Comparison of ENCODE assay signal across 1 cellular context in the genomic region with DNA sequence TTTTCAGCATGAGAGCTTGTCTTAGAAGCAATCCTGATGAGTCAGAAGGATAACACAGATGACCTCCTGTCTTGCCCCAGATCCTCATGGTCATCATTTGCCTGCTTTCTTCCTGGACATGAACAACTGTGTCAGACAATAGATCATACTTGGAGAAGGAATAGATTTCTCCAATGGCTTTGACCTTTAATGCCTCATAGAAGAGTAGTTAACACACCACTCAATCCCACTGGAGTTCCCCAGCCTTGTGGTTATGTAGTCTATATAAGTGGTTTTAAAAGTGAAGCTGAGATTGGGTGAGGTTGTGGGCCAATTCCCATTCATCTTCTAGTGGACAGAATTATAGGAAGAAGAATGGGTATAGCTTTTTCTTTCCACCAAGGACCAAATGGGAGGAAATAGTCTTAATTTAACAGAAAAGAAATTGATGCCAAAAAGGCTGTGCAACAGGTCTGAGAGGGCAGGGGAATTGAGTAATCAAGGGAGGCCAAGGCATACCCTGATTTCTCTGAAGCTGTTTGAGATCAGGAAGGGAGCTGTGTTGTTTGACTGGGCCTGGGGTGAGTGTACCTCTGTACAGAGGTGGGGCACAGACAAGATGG.
TF ChIP-seq lines count a peak whose summit lies in the region.

No MANE protein-coding gene starts in this region.

TF ChIP-seq in K562, 482 proteins besides CTCF, POLR2A, EP300 and RAD21:
- TF ChIP-seq NR1H2 (CRISPR knock-in tag; IDR thresholded peaks at IDR 0.05) = 0 out of 2 replicates have a peak, but pooled peaks have one; percentile 27
- TF ChIP-seq KDM1A (IDR thresholded peaks at IDR 0.05) = peak in 1 of 2 experiments; percentile 17; a peak in 1 of 4 replicates
- TF ChIP-seq HDAC6 (IDR thresholded peaks at IDR 0.05; ENCODE audit: low read depth, low read length) = no peak
